13 cellular contexts compared by ENCODE assay signal in genomic region chr10:77421576-77421975, GRCh38.
"Had no signal": no experiment of that assay in that cellular context is flagged by ENCODE, and none has a peak within 500 bp of the region (broad histone marks: within the 10 kb centered on the region; RNA-seq: fewer than 3 reads in every experiment).

No MANE protein-coding gene starts in this region.

- DNase-seq: activated B cell treated with CpG ODN at 0.5 μM for 24 hours; activated CD4-positive, alpha-beta T cell treated with anti-CD3 and anti-CD28 coated beads, Interleukin-2, amount 10 ng/mL, durations not matched to agents 24 days and 14 days; activated naive CD4-positive, alpha-beta T cell; activated naive CD8-positive, alpha-beta T cell treated with anti-CD3 and anti-CD28 coated beads, Interleukin-2, amount 50 U/mL, for 24 hours; central memory CD4-positive, alpha-beta T cell; mucosa of descending colon; nephron progenitor cell; psoas muscle; stimulated activated CD4-positive, alpha-beta T cell treated with anti-CD3 and anti-CD28 coated beads, Interleukin-15, amount 100 ng/mL, for 24 hours; stimulated activated CD4-positive, alpha-beta T cell treated with anti-CD3 and anti-CD28 coated beads, Interleukin-4, amount 100 ng/mL, for 24 hours; T-helper 2 cell had no signal

- ATAC-seq: activated naive CD8-positive, alpha-beta T cell treated with anti-CD3 and anti-CD28 coated beads, Interleukin-2, amount 50 U/mL, for 24 hours; mucosa of descending colon; psoas muscle had no signal

- H3K9me3 ChIP-seq: mucosa of descending colon, psoas muscle had no signal

- FAIRE-seq: TTC549, urothelium cell line had no signal

- H3K4me3 ChIP-seq: mucosa of descending colon, psoas muscle had no signal

- H3K27ac ChIP-seq: psoas muscle had no signal
